8 cellular contexts compared by ENCODE assay signal in genomic region chr15:22238276-22238949, GRCh38.
DNase-seq lines count a peak whose midpoint lies in the region; ATAC-seq, FAIRE-seq and TF ChIP-seq lines count a peak whose summit lies in the region.
"Not testable (repeated sequence)": the region's sequence is repeated elsewhere in the genome, so short reads cannot be mapped to it uniquely, and the experiment has no call there.

No MANE protein-coding gene starts in this region.

- not testable (repeated sequence) for H3K9me3 ChIP-seq in RWPE2 (ENCODE audit: severe bottlenecking); mammary epithelial cell (replicated peaks; ENCODE audit: insufficient read depth, low read length); upper lobe of right lung
- H3K9me3 ChIP-seq in keratinocyte (ENCODE audit: control insufficient read depth, low read depth, low read length): peaks cover 48% of the 10 kb centered on the region
- peaks cover 14% of the 10 kb centered on the region for H3K9me3 ChIP-seq in osteoblast (ENCODE audit: low read depth, low read length)

- ATAC-seq in RWPE2 (ENCODE audit: low read depth) (peak; percentile 90), foreskin keratinocyte (peak; percentile 19), upper lobe of right lung (peak; percentile 12)

- H2AFZ ChIP-seq in mammary epithelial cell (ENCODE audit: low read depth, low read length): peak overlapping the region; percentile 82
- not testable (repeated sequence) for H2AFZ ChIP-seq in keratinocyte (ENCODE audit: control insufficient read depth, low read length); osteoblast (ENCODE audit: low read length)

- not testable (repeated sequence) for H3K27me3 ChIP-seq in RWPE2 (ENCODE audit: insufficient read depth, poor library complexity, severe bottlenecking); mammary epithelial cell (ENCODE audit: insufficient read depth, low read length); foreskin keratinocyte; keratinocyte (ENCODE audit: control insufficient read depth, extremely low read depth, insufficient read depth, low read length); osteoblast (ENCODE audit: insufficient read depth, low read length); upper lobe of right lung

- H3K79me2 ChIP-seq in mammary epithelial cell (ENCODE audit: insufficient read depth, low read length); keratinocyte (ENCODE audit: control insufficient read depth, insufficient read depth, low read length); osteoblast (ENCODE audit: insufficient read depth, low read length): not testable (repeated sequence)

- in situ Hi-C loops in mammary epithelial cell (cut with MboI; ENCODE audit: low sequenced_read_pairs in 2 of 2): not testable (repeated sequence)

- WGBS in mammary epithelial cell (ENCODE audit: low coverage, missing lambda C conversion rate): 11% methylated on average over 13 of the region's 20 CpGs

- BruUV-seq in mammary epithelial cell (replicated peaks; lab: Mats Ljungman, UMichigan): not testable (repeated sequence)

- DNase-seq in A172 (ENCODE audit: low spot score) (peak; percentile 13), M059J (ENCODE audit: low read depth) (peak; percentile 34), mammary epithelial cell (peak; percentile 50), osteoblast (ENCODE audit: insufficient read length, low spot score, missing footprints) (peak; percentile 21)
- not testable (repeated sequence) for DNase-seq in RWPE2 (ENCODE audit: low spot score); foreskin keratinocyte; keratinocyte (ENCODE audit: low read depth, low spot score); upper lobe of right lung

- FAIRE-seq in keratinocyte (lab: Jason Lieb, UNC): peak; percentile 81

- peak overlapping the region; percentile 71 for H3K4me2 ChIP-seq in mammary epithelial cell (ENCODE audit: insufficient read depth, low read depth, low read length)
- not testable (repeated sequence) for H3K4me2 ChIP-seq in keratinocyte (ENCODE audit: control insufficient read depth, extremely low read depth, insufficient read depth, low read depth, low read length); osteoblast (ENCODE audit: insufficient read depth, low read length)

- H4K20me1 ChIP-seq in mammary epithelial cell (ENCODE audit: insufficient read depth, low read length); keratinocyte (ENCODE audit: control insufficient read depth, extremely low read depth, insufficient read depth, low read length); osteoblast (ENCODE audit: insufficient read depth, low read length): not testable (repeated sequence)

- not testable (repeated sequence) for TF ChIP-seq CTCF in RWPE2 (IDR thresholded peaks at IDR 0.05; ENCODE audit: poor library complexity, severe bottlenecking); mammary epithelial cell (conservative IDR thresholded peaks at IDR 0.05 in 1 of 2, IDR thresholded peaks at IDR 0.05 in 1 of 2; ENCODE audit: extremely low read depth in 1 of 2, insufficient read depth in 1 of 2, low read depth in 1 of 2, low read length in 2 of 2); foreskin keratinocyte (conservative IDR thresholded peaks at IDR 0.05); keratinocyte (optimal IDR thresholded peaks at IDR 0.05 in 1 of 3, IDR thresholded peaks at IDR 0.05 in 1 of 3, conservative IDR thresholded peaks at IDR 0.05 in 1 of 3; ENCODE audit: extremely low read depth in 1 of 3, insufficient read depth in 2 of 3, low read length in 3 of 3); osteoblast (IDR thresholded peaks at IDR 0.05; ENCODE audit: extremely low read depth, low read depth, low read length); upper lobe of right lung (IDR thresholded peaks at IDR 0.05)

- H3K4me1 ChIP-seq in RWPE2 (ENCODE audit: insufficient read depth, poor library complexity, severe bottlenecking): peaks cover 13% of the 10 kb centered on the region
- H3K4me1 ChIP-seq in mammary epithelial cell (ENCODE audit: insufficient read depth, low read length): peaks cover 20% of the 10 kb centered on the region
- H3K4me1 ChIP-seq in foreskin keratinocyte; keratinocyte (ENCODE audit: control insufficient read depth, extremely low read depth, insufficient read depth, low read length); osteoblast (ENCODE audit: insufficient read depth, low read length); upper lobe of right lung: not testable (repeated sequence)

- not testable (repeated sequence) for H3K36me3 ChIP-seq in RWPE2 (ENCODE audit: low read depth); mammary epithelial cell (ENCODE audit: insufficient read depth, low read length); keratinocyte (ENCODE audit: control insufficient read depth in 2 of 2, extremely low read depth in 1 of 2, insufficient read depth in 2 of 2, low read length in 2 of 2); osteoblast (ENCODE audit: insufficient read depth, low read length); upper lobe of right lung

- intact Hi-C loops in mammary epithelial cell (cut with micrococcal nuclease); upper lobe of right lung (cut with DNase I): not testable (repeated sequence)

- CTCF ChIA-PET in mammary epithelial cell (lab: Charles Lee; ENCODE audit: low non-redundant PET): interaction anchor here (0.6 kb wide), 1 partner anchor 957 kb away, joined by 4 read pairs; no protein-coding TSS in a partner anchor

- dilution Hi-C loops in mammary epithelial cell (cut with HindIII; ENCODE audit: low sequenced_read_pairs); keratinocyte (cut with MboI; ENCODE audit: extremely low pct_ligation_motif_present, low sequenced_read_pairs): not testable (repeated sequence)

- peak overlapping the region; percentile 58 for H3K27ac ChIP-seq in RWPE2 (ENCODE audit: poor library complexity, severe bottlenecking)
- peak overlapping the region; percentile 58 for H3K27ac ChIP-seq in mammary epithelial cell (ENCODE audit: insufficient read depth, low read depth, low read length)
- not testable (repeated sequence) for H3K27ac ChIP-seq in foreskin keratinocyte; keratinocyte (ENCODE audit: control insufficient read depth, insufficient read depth, low read length); osteoblast (ENCODE audit: low read depth, low read length); upper lobe of right lung

- H3K9ac ChIP-seq in mammary epithelial cell (ENCODE audit: insufficient read depth, low read length); keratinocyte (ENCODE audit: control insufficient read depth, extremely low read depth, insufficient read depth, low read length): not testable (repeated sequence)

- H3K4me3 ChIP-seq in RWPE2 (ENCODE audit: severe bottlenecking); keratinocyte (ENCODE audit: control insufficient read depth in 2 of 3, extremely low read depth in 1 of 3, insufficient read depth in 2 of 3, low read depth in 1 of 3, low read length in 3 of 3); osteoblast (ENCODE audit: insufficient read depth, low read length); upper lobe of right lung: not testable (repeated sequence)
- H3K4me3 ChIP-seq in mammary epithelial cell (replicated peaks in 1 of 3; ENCODE audit: insufficient read depth in 1 of 3, low read depth in 2 of 3, low read length in 3 of 3): peak overlapping the region in 2 of 3 experiments; percentile 15 to 21

- H3K9me1 ChIP-seq in keratinocyte (ENCODE audit: control insufficient read depth, extremely low read depth, insufficient read depth, low read length): not testable (repeated sequence)

Comparison
In these comparisons a context has a peak if more than half of its experiments do, and no peak if none do; other contexts are left out.
1. ATAC-seq: peak in every context shown above with its lines; median percentile 90 in RWPE2; 19 in foreskin keratinocyte; 12 in upper lobe of right lung.